ENCODE assay signal across 28 cellular contexts in the genomic region with DNA sequence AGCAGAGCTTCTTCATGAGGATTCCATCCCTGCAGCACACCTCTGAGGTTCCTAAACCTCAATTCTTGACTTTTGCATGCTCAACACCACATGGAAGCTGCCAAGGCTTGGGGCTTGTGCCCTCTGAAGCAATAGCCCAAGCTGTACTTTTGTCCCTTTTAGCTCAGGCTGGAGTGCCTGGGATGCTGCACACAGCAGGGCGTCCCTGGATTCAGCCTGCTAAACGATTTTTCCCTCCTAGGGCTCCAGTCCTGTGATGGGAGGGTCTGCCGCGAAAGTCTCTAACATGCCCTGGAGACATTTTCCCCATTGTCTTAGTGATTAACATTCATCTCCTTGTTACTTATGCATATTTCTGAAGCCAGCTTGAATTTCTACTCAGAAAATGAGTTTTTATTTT.
"Had no signal": no experiment of that assay in that cellular context is flagged by ENCODE, and none has a peak within 500 bp of the region (broad histone marks: within the 10 kb centered on the region; RNA-seq: fewer than 3 reads in every experiment).

No MANE protein-coding gene starts in this region.

- H3K27me3 ChIP-seq: dorsolateral prefrontal cortex, esophagus squamous epithelium, gastrocnemius medialis, left lung had no signal

- ATAC-seq: effector memory CD8-positive, alpha-beta T cell; esophagus mucosa; gastrocnemius medialis; heart right ventricle; left colon; left lung; left ventricle myocardium superior; lower lobe of right lung; naive thymus-derived CD4-positive, alpha-beta T cell had no signal

- H3K4me1 ChIP-seq: esophagus squamous epithelium, gastrocnemius medialis, heart right ventricle, left lung, lower lobe of right lung had no signal

- DNase-seq: dermis blood vessel endothelial cell; dorsolateral prefrontal cortex; effector CD8-positive, alpha-beta T cell; effector memory CD8-positive, alpha-beta T cell; endodermal cell; erythroblast; esophagus squamous epithelium; foreskin fibroblast; foreskin melanocyte; gastrocnemius medialis; glutamatergic neuron; head of caudate nucleus; heart right ventricle; hippocampal formation; immature natural killer cell; islet precursor cell; kidney; kidney glomerular epithelial cell; left colon; left lung; left ventricle myocardium superior; lower lobe of right lung; mesenchymal stem cell; midbrain; naive thymus-derived CD4-positive, alpha-beta T cell had no signal

- H3K36me3 ChIP-seq: esophagus squamous epithelium, gastrocnemius medialis, heart right ventricle, left lung, lower lobe of right lung had no signal

- H3K27ac ChIP-seq: coronary artery, dorsolateral prefrontal cortex, epithelial cell of prostate, esophagus squamous epithelium, gastrocnemius medialis, heart right ventricle, left lung, lower lobe of right lung had no signal

- H3K9me3 ChIP-seq: esophagus squamous epithelium, gastrocnemius medialis, left lung, lower lobe of right lung had no signal

- H3K4me3 ChIP-seq: coronary artery, dorsolateral prefrontal cortex, esophagus squamous epithelium, gastrocnemius medialis, heart right ventricle, left lung, lower lobe of right lung had no signal
